In the genomic region with DNA sequence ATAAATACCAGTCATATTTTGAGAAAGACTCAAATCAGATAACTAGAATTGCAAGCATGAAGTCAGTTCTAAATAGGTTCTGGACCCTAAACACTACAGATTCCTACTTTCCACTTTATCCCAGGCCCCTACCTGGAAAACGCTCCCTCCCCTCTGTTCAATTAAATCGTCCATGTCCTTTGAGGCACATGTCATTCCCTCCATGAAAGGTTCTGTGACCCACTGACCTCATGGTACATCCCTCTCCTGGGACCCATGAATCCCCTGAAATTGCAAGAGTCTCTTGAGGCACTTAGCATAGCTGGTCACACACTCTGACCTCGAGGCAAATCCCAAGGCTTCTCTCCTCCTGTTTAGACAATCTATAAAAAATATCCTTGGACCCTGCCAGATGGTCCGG, we compare ENCODE assay signal across 26 cellular contexts. TPM values are rescaled to one million over a fixed set of nuclear protein-coding genes. Genes with fewer than 3 reads are reported as not detected.
A peak's percentile ranks its signal among the peaks of the same experiment; 100 is the strongest.
DNase-seq lines count a peak whose midpoint lies in the region; ATAC-seq and TF ChIP-seq lines count a peak whose summit lies in the region.
"Had no signal": no experiment of that assay in that cellular context is flagged by ENCODE, and none has a peak within 500 bp of the region (broad histone marks: within the 10 kb centered on the region; RNA-seq: fewer than 3 reads in every experiment).

No MANE protein-coding gene starts in this region.

- H2AFZ ChIP-seq in IMR-90 (replicated peaks; ENCODE audit: low read length, poor library complexity) = no peak overlapping the region
- H2AFZ ChIP-seq: GM23248 had no signal

- ATAC-seq in IMR-90 (ENCODE audit: low read depth) (no peak), GM18511 (IDR thresholded peaks at IDR 0.05; ENCODE audit: unreplicated experiment) (no peak)
- ATAC-seq: GM12878, HCT116 had no signal

- TF ChIP-seq RAD21 in IMR-90 (IDR thresholded peaks at IDR 0.05; ENCODE audit: low read length) = no peak

- H3K4me3 Mint-ChIP-seq in osteocyte (ENCODE audit: unreplicated experiment) = no peak overlapping the region
- H3K4me3 Mint-ChIP-seq: CD4-positive, CD25-positive, alpha-beta regulatory T cell; CD8-positive, alpha-beta memory T cell; HFFc6; IgD-negative memory B cell had no signal

- H3K9me3 Mint-ChIP-seq in osteocyte (ENCODE audit: unreplicated experiment) = no peaks in the 10 kb centered on the region
- H3K9me3 Mint-ChIP-seq: IgD-negative memory B cell had no signal

- no peaks in the 10 kb centered on the region for H4K20me1 ChIP-seq in IMR-90 (ENCODE audit: insufficient read depth, low read length)

- H3K27ac ChIP-seq in IMR-90 (ENCODE audit: insufficient read depth, low read length) (no peak overlapping the region), esophagus muscularis mucosa (replicated peaks in 1 of 4) (no peak overlapping the region)
- H3K27ac ChIP-seq: GM23248, HL-60 had no signal

- H3K27ac Mint-ChIP-seq in osteocyte (ENCODE audit: unreplicated experiment) = no peak overlapping the region
- H3K27ac Mint-ChIP-seq: CD4-positive, CD25-positive, alpha-beta regulatory T cell; HFFc6; IgD-negative memory B cell had no signal

- H3K9me1 ChIP-seq in IMR-90 (ENCODE audit: insufficient read depth, low read length) = no peaks in the 10 kb centered on the region

- H3K27me3 ChIP-seq in IMR-90 (ENCODE audit: control insufficient read depth, insufficient read depth, low read length) = no peaks in the 10 kb centered on the region
- peaks cover 0 to 4% (median 0%) of the 10 kb centered on the region in 4 donors for H3K27me3 ChIP-seq in esophagus muscularis mucosa
- H3K27me3 ChIP-seq: BE2C had no signal

- no peak overlapping the region for H3K4me3 ChIP-seq in IMR-90 (ENCODE audit: insufficient read depth, low read depth, low read length)
- no peak overlapping the region for H3K4me3 ChIP-seq in esophagus muscularis mucosa
- H3K4me3 ChIP-seq: GM12878, GM23248 had no signal

- peaks cover 21% of the 10 kb centered on the region for H3K27me3 Mint-ChIP-seq in osteocyte (ENCODE audit: unreplicated experiment)

- H3K4me1 Mint-ChIP-seq in osteocyte (ENCODE audit: unreplicated experiment) = no peaks in the 10 kb centered on the region
- H3K4me1 Mint-ChIP-seq: CD4-positive, CD25-positive, alpha-beta regulatory T cell; CD8-positive, alpha-beta memory T cell; IgD-negative memory B cell had no signal

- no peak overlapping the region for H3K23ac ChIP-seq in IMR-90 (ENCODE audit: low read depth, low read length)

- H3K36me3 Mint-ChIP-seq in osteocyte (ENCODE audit: unreplicated experiment) = no peaks in the 10 kb centered on the region
- H3K36me3 Mint-ChIP-seq: CD4-positive, CD25-positive, alpha-beta regulatory T cell; CD8-positive, alpha-beta memory T cell; IgD-negative memory B cell had no signal

- H3K14ac ChIP-seq in IMR-90 (replicated peaks; ENCODE audit: low read depth, low read length) = no peak overlapping the region

- H2BK15ac ChIP-seq in IMR-90 (ENCODE audit: low read depth, low read length) = no peak overlapping the region

- no peak overlapping the region for H2AK9ac ChIP-seq in IMR-90 (replicated peaks; ENCODE audit: low read depth, low read length, poor library complexity)

- H3K9me3 ChIP-seq in IMR-90 (ENCODE audit: control insufficient read depth, insufficient read depth, low read length) (no peaks in the 10 kb centered on the region), esophagus muscularis mucosa (no peaks in the 10 kb centered on the region)
- H3K9me3 ChIP-seq: BE2C had no signal

- H2BK120ac ChIP-seq in IMR-90 (ENCODE audit: low read depth, low read length) = no peak overlapping the region

- TF ChIP-seq CTCF in IMR-90 (conservative IDR thresholded peaks at IDR 0.05; ENCODE audit: low read depth, low read length) (no peak), esophagus muscularis mucosa (IDR thresholded peaks at IDR 0.05) (no peak), osteocyte (IDR thresholded peaks at IDR 0.05) (no peak)

- no peak overlapping the region for H3K4ac ChIP-seq in IMR-90 (ENCODE audit: low read depth, low read length)

- CTCF ChIA-PET in IMR-90 (lab: Yijun Ruan, JAX) = no interaction called here

- H3K36me3 ChIP-seq in IMR-90 (ENCODE audit: control insufficient read depth, insufficient read depth, low read length) = no peaks in the 10 kb centered on the region
- no peaks in the 10 kb centered on the region for H3K36me3 ChIP-seq in esophagus muscularis mucosa
- H3K36me3 ChIP-seq: BE2C had no signal

- intact Hi-C loops in IMR-90 (cut with micrococcal nuclease) (no loop called here), esophagus muscularis mucosa (cut with DNase I) (no loop called here), head of caudate nucleus (cut with DNase I) (no loop called here)

- no peak overlapping the region for H4K5ac ChIP-seq in IMR-90 (ENCODE audit: low read depth, low read length)

- no peak for DNase-seq in IMR-90
- DNase-seq in NCI-H82 (lab: John Stamatoyannopoulos, UW) = peak; percentile 73
- peak; percentile 83 for DNase-seq in esophagus muscularis mucosa (ENCODE audit: extremely low spot score)
- peak; percentile 30 for DNase-seq in osteocyte (ENCODE audit: extremely low spot score, unreplicated experiment)
- DNase-seq in mesenteric fat pad (ENCODE audit: low spot score) = no peak
- DNase-seq in head of caudate nucleus = no peak
- DNase-seq: ACHN; BE2C; C1 segment of cervical spinal cord; CD4-positive, CD25-positive, alpha-beta regulatory T cell; CD8-positive, alpha-beta memory T cell; COR-L47; DMS 273 treated with DMSO at 0.1 percent for 48 hours; DMS53; DND-41; EL; GM23248; H7; HFFc6 had no signal

- TF ChIP-seq POLR2A in IMR-90 (IDR thresholded peaks at IDR 0.05; ENCODE audit: low read depth, low read length) (no peak), esophagus muscularis mucosa (IDR thresholded peaks at IDR 0.05; ENCODE audit: low read depth) (no peak)

- POLR2A ChIA-PET in IMR-90 (lab: Charles Lee; ENCODE audit: unreplicated experiment) = no interaction called here

- H4K91ac ChIP-seq in IMR-90 (ENCODE audit: insufficient read depth, low read depth, low read length) = no peak overlapping the region

- no peak overlapping the region for H2AK5ac ChIP-seq in IMR-90 (ENCODE audit: low read depth, low read length)

- H3K18ac ChIP-seq in IMR-90 (ENCODE audit: low read depth, low read length) = peak overlapping the region; percentile 4; the same call in 1 of the 2 replicates

- WGBS in IMR-90 (ENCODE audit: extremely low coverage in 2 of 2, insufficient read length in 1 of 2), 2 experiments = 27% methylated on average over 2 of the region's 4 CpGs; no CpG with 5 or more reads in 1 of the 2 experiments
- 53% methylated on average over 4 of the region's 4 CpGs for WGBS in esophagus muscularis mucosa

- H4K8ac ChIP-seq in IMR-90 (ENCODE audit: low read depth in 2 of 2, low read length in 2 of 2) = no peak overlapping the region

- TF ChIP-seq EP300 in esophagus muscularis mucosa (IDR thresholded peaks at IDR 0.05) = no peak

- in situ Hi-C loops in IMR-90 (cut with MboI; ENCODE audit: low sequenced_read_pairs) = no loop called here

- no peaks in the 10 kb centered on the region for H3K79me1 ChIP-seq in IMR-90 (ENCODE audit: low read depth in 1 of 2, low read length in 2 of 2)

- no TSS peak for BruUV-seq in IMR-90 (replicated peaks; lab: Mats Ljungman, UMichigan)

- H3K9ac ChIP-seq in IMR-90 (ENCODE audit: low read depth, low read length) = no peak overlapping the region
- H3K9ac ChIP-seq: GM23248 had no signal

- no peak overlapping the region for H2BK5ac ChIP-seq in IMR-90 (ENCODE audit: low read depth, low read length, poor library complexity, severe bottlenecking)

- H2BK20ac ChIP-seq in IMR-90 (ENCODE audit: low read depth, low read length) = no peak overlapping the region

- peaks cover 2% of the 10 kb centered on the region; the same call in 1 of the 2 replicates for H3K4me1 ChIP-seq in IMR-90 (ENCODE audit: control insufficient read depth, insufficient read depth, low read length)
- no peaks in the 10 kb centered on the region for H3K4me1 ChIP-seq in esophagus muscularis mucosa
- H3K4me1 ChIP-seq: BE2C had no signal

- peak overlapping the region; percentile 13; the same call in 1 of the 2 replicates for H3K4me2 ChIP-seq in IMR-90 (ENCODE audit: low read depth, low read length)

- H3K56ac ChIP-seq in IMR-90 (ENCODE audit: extremely low read depth, insufficient read depth, low read length) = no peak overlapping the region

- dilution Hi-C loops in IMR-90 (cut with HindIII; ENCODE audit: low sequenced_read_pairs, unreplicated experiment) = no loop called here

TF ChIP-seq in IMR-90, 13 proteins besides CTCF, POLR2A, EP300 and RAD21:
- no peak for TF ChIP-seq RFX5 (IDR thresholded peaks at IDR 0.05; ENCODE audit: low read depth, low read length)
- TF ChIP-seq CHD1 (IDR thresholded peaks at IDR 0.05; ENCODE audit: low read depth, low read length) = no peak
- no peak for TF ChIP-seq BHLHE40 (IDR thresholded peaks at IDR 0.05; ENCODE audit: low read depth, low read length)
- no peak for TF ChIP-seq NFE2L2 (IDR thresholded peaks at IDR 0.05; ENCODE audit: low read depth, low read length)
- no peak for TF ChIP-seq CEBPB (IDR thresholded peaks at IDR 0.05; ENCODE audit: low read depth, low read length)
TF ChIP-seq in IMR-90: peak in this region for 0.

RNA-seq across cellular contexts. Expression of a gene that starts 34.2 kb away (rescaled TPM):
- total RNA-seq in IMR-90 (2012; rRNA removed) (not detected in 2 replicates), esophagus muscularis mucosa (not detected), osteocyte (not detected in 2 replicates), mesenteric fat pad (not detected)
- polyA plus RNA-seq in IMR-90 (2012; rRNA removed) = not detected in 2 replicates
- not detected in 2 replicates for polyA plus RNA-seq in IMR-90 (2012; cell fraction: cytosol; rRNA removed)
- polyA plus RNA-seq in IMR-90 (2012; cell fraction: nucleus; rRNA removed; ENCODE audit: low replicate concordance) = not detected in 2 replicates
- total RNA-seq: CD4-positive, CD25-positive, alpha-beta regulatory T cell; CD8-positive, alpha-beta memory T cell; G401; GM12878; GM23248; H7; HFFc6; HT1080 had no signal
- polyA plus RNA-seq: CD4-positive, CD25-positive, alpha-beta regulatory T cell; CD8-positive, alpha-beta memory T cell; GM12878; GM23248; IgD-negative memory B cell had no signal

Comparison
In these comparisons a context has a peak if more than half of its experiments do, and no peak if none do; other contexts are left out.
1. DNase-seq: peak in NCI-H82 (single experiment), esophagus muscularis mucosa (single experiment) and osteocyte (single experiment); none in IMR-90 (single experiment), mesenteric fat pad (single experiment) and head of caudate nucleus (0 of 42).